In the genomic region with DNA sequence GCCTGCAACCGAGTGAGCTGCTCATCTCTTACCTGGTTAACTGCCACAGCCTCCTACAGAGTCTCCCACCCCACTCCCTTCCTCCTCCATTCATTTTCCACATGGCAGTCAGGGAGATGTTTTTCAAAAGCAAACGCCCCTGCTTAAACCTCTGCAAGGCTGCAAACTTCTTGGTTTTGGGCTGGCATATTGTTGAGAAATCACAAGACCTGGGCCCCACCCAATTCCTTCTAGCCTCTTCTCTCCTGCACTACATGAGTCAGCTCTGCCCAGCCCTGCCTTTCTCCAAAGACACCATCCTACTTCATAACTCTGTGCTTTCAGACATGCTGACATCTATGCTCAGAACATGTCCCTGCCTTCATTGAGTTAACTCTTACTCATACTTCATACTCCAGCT, we compare ENCODE assay signal across 30 cellular contexts.
A peak's percentile ranks its signal among the peaks of the same experiment; 100 is the strongest.
DNase-seq lines count a peak whose midpoint lies in the region; ATAC-seq, FAIRE-seq and TF ChIP-seq lines count a peak whose summit lies in the region.
"Had no signal": no experiment of that assay in that cellular context is flagged by ENCODE, and none has a peak within 500 bp of the region (broad histone marks: within the 10 kb centered on the region; RNA-seq: fewer than 3 reads in every experiment).

No MANE protein-coding gene starts in this region.

- ATAC-seq in activated CD4-positive, CD25-positive, alpha-beta regulatory T cell treated with anti-CD3 and anti-CD28 coated beads, Interleukin-2, amount 50 U/mL, for 24 hours, result no peak
- ATAC-seq in GM18517 (IDR thresholded peaks at IDR 0.05; ENCODE audit: unreplicated experiment), result no peak
- ATAC-seq in HG02678 (IDR thresholded peaks at IDR 0.05; ENCODE audit: unreplicated experiment), result no peak
- ATAC-seq: activated CD8-positive, alpha-beta T cell treated with anti-CD3 and anti-CD28 coated beads for 36 hours; activated T-helper 17 cell treated with anti-CD3 and anti-CD28 coated beads, Interleukin-2, amount 50 U/mL, for 72 hours; effector memory CD8-positive, alpha-beta T cell; gastrocnemius medialis; HepG2 had no signal

- H3K4me3 ChIP-seq in fibroblast of mammary gland (ENCODE audit: control insufficient read depth, low read depth, low read length), result no peak overlapping the region
- H3K4me3 ChIP-seq: BLaER1, colonic mucosa, esophagus muscularis mucosa, gastrocnemius medialis, left ventricle myocardium inferior, SK-N-MC had no signal

- DNase-seq in HPDE6-E6E7 (ENCODE audit: extremely low spot score), result peak; percentile 52
- peak; percentile 7 for DNase-seq in RCC 7860 (ENCODE audit: low spot score)
- DNase-seq in fibroblast of mammary gland (ENCODE audit: low read depth), result peak; percentile 7
- peak; percentile 80 for DNase-seq in putamen (ENCODE audit: low spot score)
- DNase-seq: activated CD4-positive, CD25-positive, alpha-beta regulatory T cell treated with anti-CD3 and anti-CD28 coated beads, Interleukin-2, amount 50 U/mL, for 72 hours; activated CD8-positive, alpha-beta T cell treated with anti-CD3 and anti-CD28 coated beads for 36 hours; activated naive CD4-positive, alpha-beta T cell treated with anti-CD3 and anti-CD28 coated beads, Interleukin-2, amount 50 U/mL, for 16 hours; colonic mucosa; effector memory CD8-positive, alpha-beta T cell; gastrocnemius medialis; GF-D8; HCEC 1CT; hippocampal formation; immature natural killer cell; left ventricle myocardium inferior; naive B cell; NCI-H1092; NCI-H187 treated with DMSO at 0.1 percent for 48 hours; NCI-H524 treated with DMSO at 0.1 percent for 48 hours; retina; small intestine had no signal

- no peak for FAIRE-seq in RCC 7860 (lab: Jason Lieb, UNC)
- FAIRE-seq: HepG2, small intestine, TTC549 had no signal

- no peak for TF ChIP-seq CTCF in fibroblast of mammary gland (conservative IDR thresholded peaks at IDR 0.05; ENCODE audit: control insufficient read depth, insufficient read depth, low read depth, low read length)

Comparison
In these comparisons a context has a peak if more than half of its experiments do, and no peak if none do; other contexts are left out.
1. DNase-seq: peak in every context shown above with its lines; median percentile 80 in putamen; 52 in HPDE6-E6E7; 7 in RCC 7860; 7 in fibroblast of mammary gland.